Comparison of ENCODE assay signal across 9 cellular contexts in genomic region chr22:18076060-18076497, GRCh38. TPM values are rescaled to one million over a fixed set of nuclear protein-coding genes. Genes with fewer than 3 reads are reported as not detected.
DNase-seq lines count a peak whose midpoint lies in the region; ATAC-seq and TF ChIP-seq lines count a peak whose summit lies in the region.
"Had no signal": no experiment of that assay in that cellular context is flagged by ENCODE, and none has a peak within 500 bp of the region (broad histone marks: within the 10 kb centered on the region; RNA-seq: fewer than 3 reads in every experiment).

No MANE protein-coding gene starts in this region.

- ATAC-seq in naive B cell (ENCODE audit: low read depth in 2 of 2) (peak in 1 of 2 donors; percentile 14), HG03196 (IDR thresholded peaks at IDR 0.05; ENCODE audit: unreplicated experiment) (no peak)
- ATAC-seq: activated naive CD4-positive, alpha-beta T cell treated with anti-CD3 and anti-CD28 coated beads, Interleukin-2, amount 50 U/mL, for 72 hours had no signal

- H3K36me3 Mint-ChIP-seq in Calu3 (ENCODE audit: insufficient read depth, unreplicated experiment) (peaks cover 40% of the 10 kb centered on the region), naive B cell (peaks cover 6 to 14% of the 10 kb centered on the region in 2 donors)
- H3K36me3 Mint-ChIP-seq in activated T-cell treated with anti-CD3 and anti-CD28 coated beads, Interleukin-2, amount 50 U/mL, for 24 hours (ENCODE audit: low read depth): peaks cover 35% of the 10 kb centered on the region

- H3K27me3 Mint-ChIP-seq in Calu3 (ENCODE audit: unreplicated experiment): no peaks in the 10 kb centered on the region
- no peaks in the 10 kb centered on the region for H3K27me3 Mint-ChIP-seq in activated T-cell treated with anti-CD3 and anti-CD28 coated beads, Interleukin-2, amount 50 U/mL, for 24 hours
- H3K27me3 Mint-ChIP-seq in naive B cell: no peaks in the 10 kb centered on the region

- intact Hi-C loops in Calu3 (cut with micrococcal nuclease; ENCODE audit: unreplicated experiment): loop anchor here (1.0 to 10.0 kb wide), 5 partner anchors 44 to 246 kb away; no protein-coding TSS in a partner anchor

- H3K9me3 Mint-ChIP-seq in Calu3 (ENCODE audit: low read depth, unreplicated experiment) (peaks cover 2% of the 10 kb centered on the region), naive B cell (no peaks in the 10 kb centered on the region)
- no peaks in the 10 kb centered on the region for H3K9me3 Mint-ChIP-seq in activated T-cell treated with anti-CD3 and anti-CD28 coated beads, Interleukin-2, amount 50 U/mL, for 24 hours
- H3K9me3 Mint-ChIP-seq: activated naive CD4-positive, alpha-beta T cell treated with anti-CD3 and anti-CD28 coated beads, Interleukin-2, amount 50 U/mL, for 72 hours had no signal

- no TSS peak for BruUV-seq in Calu3 (replicated peaks; lab: Mats Ljungman, UMichigan)

- CTCF ChIA-PET in Calu3 (lab: Charles Lee): interaction anchor here (0.6 to 3.1 kb wide), 29 partner anchors 11 to 1002 kb away, joined by 3 to 44 read pairs (median 4); partner anchors contain the start of gene MICAL3

- DNase-seq in Calu3: peak; percentile 77
- DNase-seq in HK-2 (ENCODE audit: unreplicated experiment): peak; percentile 39
- peak; percentile 79 for DNase-seq in NCI-H774 (lab: John Stamatoyannopoulos, UW)
- peak; percentile 37 for DNase-seq in activated T-cell treated with anti-CD3 and anti-CD28 coated beads, Interleukin-2, amount 50 U/mL, for 24 hours
- peak; percentile 98 for DNase-seq in fibroblast of peridontal ligament (ENCODE audit: extremely low read depth)
- DNase-seq in naive B cell: peak; percentile 75
- no peak for DNase-seq in NK-92 treated with Interleukin-12 subunit alpha and Interleukin-12 subunit beta, amount 100 ng/mL, for 24 hours (lab: John Stamatoyannopoulos, UW)

- H3K4me3 Mint-ChIP-seq in Calu3 (ENCODE audit: low read depth, unreplicated experiment) (peak overlapping the region; percentile 98), naive B cell (peak overlapping the region in 7 of 8 donors; percentile 36 to 97 (median 77))
- H3K4me3 Mint-ChIP-seq in activated T-cell treated with anti-CD3 and anti-CD28 coated beads, Interleukin-2, amount 50 U/mL, for 24 hours: peak overlapping the region; percentile 96

- no peak overlapping the region for H3K27ac Mint-ChIP-seq in Calu3 (ENCODE audit: unreplicated experiment)
- peak overlapping the region; percentile 84 for H3K27ac Mint-ChIP-seq in activated T-cell treated with anti-CD3 and anti-CD28 coated beads, Interleukin-2, amount 50 U/mL, for 24 hours
- peak overlapping the region; percentile 5 to 94 (median 92) for H3K27ac Mint-ChIP-seq in naive B cell

- H3K4me1 Mint-ChIP-seq in Calu3 (ENCODE audit: low read depth, unreplicated experiment) (peaks cover 45% of the 10 kb centered on the region), naive B cell (peaks cover 30 to 63% (median 32%) of the 10 kb centered on the region in 3 donors)
- H3K4me1 Mint-ChIP-seq in activated T-cell treated with anti-CD3 and anti-CD28 coated beads, Interleukin-2, amount 50 U/mL, for 24 hours (ENCODE audit: low read depth): peaks cover 37% of the 10 kb centered on the region

- peak; percentile 83 for TF ChIP-seq CTCF in Calu3 (IDR thresholded peaks at IDR 0.05; ENCODE audit: unreplicated experiment)

RNA-seq across cellular contexts. Expression of gene PEX26, which starts 1.7 kb away (rescaled TPM):
- total RNA-seq in Calu3 (2022): 46.1 and 47.0 TPM in 2 replicates
- polyA plus RNA-seq in naive B cell (ENCODE audit: low read depth in 6 of 6): 1 to 10 TPM; 1.0 to 4.3 (median 2.4) TPM

RNA-seq across cellular contexts. Expression of gene TUBA8, which starts 34.5 kb away (rescaled TPM):
- 2.4 and 2.6 TPM in 2 replicates for total RNA-seq in Calu3 (2022)
- polyA plus RNA-seq in naive B cell (ENCODE audit: low read depth in 6 of 6): 1 to 10 TPM in 3 of 6 donors, under 1 TPM in 2, not detected in 1; 0.78 to 2.4 (median 1.4) TPM

RNA-seq across cellular contexts. Expression of gene MICAL3, which starts 51.7 kb away (rescaled TPM):
- 60.6 and 71.3 TPM in 2 replicates for total RNA-seq in Calu3 (2022)
- 10 to 100 TPM; 10.9 to 28.0 (median 15.6) TPM for polyA plus RNA-seq in naive B cell (ENCODE audit: low read depth in 6 of 6)
